In the genomic region with DNA sequence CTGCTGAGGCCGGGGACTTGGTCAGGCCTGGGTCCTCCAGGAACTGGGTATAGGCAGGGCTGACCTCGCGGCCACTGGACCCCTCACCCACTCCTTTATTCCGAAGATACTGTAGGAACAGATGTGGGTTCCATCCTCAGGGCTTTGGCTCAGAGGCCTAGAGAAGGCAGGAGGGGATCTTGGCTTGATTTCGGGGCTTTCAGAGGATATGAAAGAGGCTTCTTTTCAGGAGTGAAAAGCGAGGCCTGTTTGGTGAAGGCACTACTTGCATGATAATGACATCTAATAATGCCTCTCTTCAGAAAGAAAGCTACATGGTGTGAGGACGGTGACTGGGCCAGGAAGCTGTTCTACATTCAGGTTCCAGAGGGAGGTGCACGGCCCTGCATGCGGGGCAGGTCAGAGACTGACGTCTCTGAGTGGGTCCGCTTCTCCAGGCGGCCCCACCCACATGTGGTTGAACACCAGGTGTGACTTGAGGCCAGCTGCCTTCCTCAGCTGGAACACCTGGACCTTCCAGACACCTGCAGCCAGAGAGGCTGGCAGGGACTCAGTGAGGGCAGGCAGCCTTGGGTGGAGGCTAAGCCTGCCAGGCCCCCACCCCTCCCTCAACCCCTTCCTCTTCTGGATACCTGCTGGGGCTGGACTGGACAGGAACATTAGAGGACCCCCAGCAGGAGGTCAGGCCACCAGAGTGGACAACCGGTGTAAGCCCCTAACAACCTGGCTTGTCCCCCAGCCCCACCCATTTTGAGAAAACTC, we compare ENCODE assay signal across 16 cellular contexts. TPM values are rescaled to one million over a fixed set of nuclear protein-coding genes. Genes with fewer than 3 reads are reported as not detected.
A peak's percentile ranks its signal among the peaks of the same experiment; 100 is the strongest.
DNase-seq lines count a peak whose midpoint lies in the region; ATAC-seq and FAIRE-seq lines count a peak whose summit lies in the region.
"Had no signal": no experiment of that assay in that cellular context is flagged by ENCODE, and none has a peak within 500 bp of the region (broad histone marks: within the 10 kb centered on the region; RNA-seq: fewer than 3 reads in every experiment).

No MANE protein-coding gene starts in this region.

- DNase-seq in D341Med (ENCODE audit: low spot score) (peak; percentile 15), NAMALWA (ENCODE audit: low spot score) (peak; percentile 3), frontal cortex (ENCODE audit: low spot score in 2 of 2) (peak; percentile 14 to 43), nucleus accumbens (lab: John Stamatoyannopoulos, UW) (peak in 52 of 56 donors; percentile 34 to 92 (median 72)), dedifferentiated amniotic fluid mesenchymal stem cell (ENCODE audit: extremely low spot score) (no peak)
- DNase-seq in stimulated activated CD4-positive, alpha-beta T cell treated with anti-CD3 and anti-CD28 coated beads, Interleukin-2, amount 100 ng/mL, for 24 hours, result no peak
- DNase-seq: activated CD4-positive, alpha-beta T cell treated with anti-CD3 and anti-CD28 coated beads, Interleukin-2, amount 50 U/mL, for 1 hour; BE2C; Karpas-422; stimulated activated CD4-positive, alpha-beta T cell treated with anti-CD3 and anti-CD28 coated beads, Interleukin-12 subunit alpha, Interleukin-12 subunit beta, amount 100 ng/mL, for 4 hours; T-helper 9 cell had no signal

- no peak for ATAC-seq in HG03175 (IDR thresholded peaks at IDR 0.05; ENCODE audit: unreplicated experiment)

- FAIRE-seq in frontal cortex (lab: Jason Lieb, UNC), result peak; percentile 80
- FAIRE-seq: astrocyte had no signal

RNA-seq across cellular contexts. Expression of a gene that starts 31.1 kb away (rescaled TPM):
- total RNA-seq in frontal cortex, result not detected
- total RNA-seq: activated T-helper 2 cell treated with anti-CD3 and anti-CD28 coated beads, Interferon-gamma antibody, Interleukin-2, Interleukin-4, amounts not matched to agents 10 μg/mL and 5 μg/mL and 100 μg/mL, durations not matched to agents 14 hours and 24 hours and 36 hours; astrocyte; fibroblast of lung had no signal

RNA-seq across cellular contexts. Expression of a gene that starts 39.4 kb away (rescaled TPM):
- total RNA-seq in frontal cortex, result 2.4 TPM
- total RNA-seq: activated T-helper 2 cell treated with anti-CD3 and anti-CD28 coated beads, Interferon-gamma antibody, Interleukin-2, Interleukin-4, amounts not matched to agents 10 μg/mL and 5 μg/mL and 100 μg/mL, durations not matched to agents 14 hours and 24 hours and 36 hours had no signal

RNA-seq across cellular contexts. Expression of a gene that starts 48.3 kb away (rescaled TPM):
- total RNA-seq in frontal cortex, result 0.41 TPM
- total RNA-seq: activated T-helper 2 cell treated with anti-CD3 and anti-CD28 coated beads, Interferon-gamma antibody, Interleukin-2, Interleukin-4, amounts not matched to agents 10 μg/mL and 5 μg/mL and 100 μg/mL, durations not matched to agents 14 hours and 24 hours and 36 hours; astrocyte; fibroblast of lung; ovary had no signal

Comparison
In these comparisons a context has a peak if more than half of its experiments do, and no peak if none do; other contexts are left out.
1. DNase-seq: peak in D341Med (single experiment), NAMALWA (single experiment), frontal cortex (2 of 2) and nucleus accumbens (52 of 56); none in stimulated activated CD4-positive, alpha-beta T cell treated with anti-CD3 and anti-CD28 coated beads, Interleukin-2, amount 100 ng/mL, for 24 hours (0 of 2) and dedifferentiated amniotic fluid mesenchymal stem cell (single experiment).